Comparison of ENCODE assay signal across 26 cellular contexts in genomic region chr5:147162740-147163139, GRCh38.
"Had no signal": no experiment of that assay in that cellular context is flagged by ENCODE, and none has a peak within 500 bp of the region (broad histone marks: within the 10 kb centered on the region; RNA-seq: fewer than 3 reads in every experiment).

No MANE protein-coding gene starts in this region.

- H3K36me3 Mint-ChIP-seq: activated naive CD4-positive, alpha-beta T cell treated with anti-CD3 and anti-CD28 coated beads, Interleukin-2, amount 50 U/mL, for 24 hours; activated naive CD8-positive, alpha-beta T cell treated with anti-CD3 and anti-CD28 coated beads, Interleukin-2, amount 10 ng/mL, durations not matched to agents 7 days and 5 days had no signal

- H3K9me3 ChIP-seq: ascending aorta, breast epithelium had no signal

- H3K4me1 ChIP-seq: ascending aorta, breast epithelium had no signal

- H3K27me3 ChIP-seq: ascending aorta, breast epithelium had no signal

- H3K4me1 Mint-ChIP-seq: activated CD4-positive, alpha-beta T cell treated with anti-CD3 and anti-CD28 coated beads, Interleukin-2, amount 10 ng/mL, durations not matched to agents 24 days and 14 days; activated naive CD4-positive, alpha-beta T cell treated with anti-CD3 and anti-CD28 coated beads, Interleukin-2, amount 50 U/mL, for 24 hours; activated naive CD8-positive, alpha-beta T cell treated with anti-CD3 and anti-CD28 coated beads, Interleukin-2, amount 10 ng/mL, durations not matched to agents 7 days and 5 days; activated T-helper 17 cell treated with anti-CD3 and anti-CD28 coated beads, Interleukin-2, amount 50 U/mL, for 72 hours had no signal

- H3K4me2 ChIP-seq: PC-9 had no signal

- H3K4me3 Mint-ChIP-seq: activated CD4-positive, alpha-beta T cell treated with anti-CD3 and anti-CD28 coated beads, Interleukin-2, amount 10 ng/mL, durations not matched to agents 24 days and 14 days; activated CD8-positive, alpha-beta T cell treated with anti-CD3 and anti-CD28 coated beads for 36 hours; activated naive CD4-positive, alpha-beta T cell treated with anti-CD3 and anti-CD28 coated beads, Interleukin-2, amount 50 U/mL, for 24 hours; activated naive CD8-positive, alpha-beta T cell treated with anti-CD3 and anti-CD28 coated beads, Interleukin-2, amount 10 ng/mL, durations not matched to agents 7 days and 5 days; activated T-cell treated with anti-CD3 and anti-CD28 coated beads, Interleukin-2, amount 50 U/mL, for 72 hours; activated T-helper 17 cell treated with anti-CD3 and anti-CD28 coated beads, Interleukin-2, amount 50 U/mL, for 72 hours had no signal

- H3K4me3 ChIP-seq: ascending aorta, breast epithelium, PC-9 had no signal

- ATAC-seq: activated CD8-positive, alpha-beta T cell treated with anti-CD3 and anti-CD28 coated beads for 36 hours; activated T-cell treated with anti-CD3 and anti-CD28 coated beads, Interleukin-2, amount 50 U/mL, for 72 hours; activated T-helper 17 cell treated with anti-CD3 and anti-CD28 coated beads, Interleukin-2, amount 50 U/mL, for 72 hours had no signal

- DNase-seq: activated CD4-positive, alpha-beta T cell treated with anti-CD3 and anti-CD28 coated beads, Interleukin-2, amount 10 ng/mL, durations not matched to agents 24 days and 14 days; activated CD4-positive, alpha-beta T cell treated with anti-CD3 and anti-CD28 coated beads, Interleukin-2, amount 50 U/mL, for 4 hours; activated CD8-positive, alpha-beta T cell treated with anti-CD3 and anti-CD28 coated beads for 36 hours; activated effector memory CD4-positive, alpha-beta T cell treated with anti-CD3 and anti-CD28 coated beads, Interleukin-2, amount 50 U/mL, for 16 hours; activated naive CD4-positive, alpha-beta T cell; activated naive CD8-positive, alpha-beta T cell treated with anti-CD3 and anti-CD28 coated beads, Interleukin-2, amount 10 ng/mL, durations not matched to agents 7 days and 5 days; activated T-cell treated with anti-CD3 and anti-CD28 coated beads, Interleukin-2, amount 50 U/mL, for 1 hour; activated T-cell treated with anti-CD3 and anti-CD28 coated beads, Interleukin-2, amount 50 U/mL, for 72 hours; amygdala; Karpas-422; NCI-H1105; NCI-H1417 treated with DMSO at 0.1 percent for 48 hours; NCI-H187 treated with DMSO at 0.1 percent for 48 hours; NCI-H2081; NCI-H510A; NCI-H526; NCI-H748 treated with DMSO at 0.1 percent for 48 hours; PC-9; Right ventricle myocardium superior; SW 1271; T1000; WERI-Rb-1 had no signal

- H3K27ac Mint-ChIP-seq: activated CD4-positive, alpha-beta T cell treated with anti-CD3 and anti-CD28 coated beads, Interleukin-2, amount 10 ng/mL, durations not matched to agents 24 days and 14 days; activated CD8-positive, alpha-beta T cell treated with anti-CD3 and anti-CD28 coated beads for 36 hours; activated naive CD4-positive, alpha-beta T cell treated with anti-CD3 and anti-CD28 coated beads, Interleukin-2, amount 50 U/mL, for 24 hours; activated naive CD8-positive, alpha-beta T cell treated with anti-CD3 and anti-CD28 coated beads, Interleukin-2, amount 10 ng/mL, durations not matched to agents 7 days and 5 days; activated T-cell treated with anti-CD3 and anti-CD28 coated beads, Interleukin-2, amount 50 U/mL, for 72 hours; activated T-helper 17 cell treated with anti-CD3 and anti-CD28 coated beads, Interleukin-2, amount 50 U/mL, for 72 hours had no signal

- H3K9me3 Mint-ChIP-seq: activated CD4-positive, alpha-beta T cell treated with anti-CD3 and anti-CD28 coated beads, Interleukin-2, amount 10 ng/mL, durations not matched to agents 24 days and 14 days; activated naive CD4-positive, alpha-beta T cell treated with anti-CD3 and anti-CD28 coated beads, Interleukin-2, amount 50 U/mL, for 24 hours; activated naive CD8-positive, alpha-beta T cell treated with anti-CD3 and anti-CD28 coated beads, Interleukin-2, amount 10 ng/mL, durations not matched to agents 7 days and 5 days; activated T-cell treated with anti-CD3 and anti-CD28 coated beads, Interleukin-2, amount 50 U/mL, for 72 hours; activated T-helper 17 cell treated with anti-CD3 and anti-CD28 coated beads, Interleukin-2, amount 50 U/mL, for 72 hours had no signal

- H3K36me3 ChIP-seq: ascending aorta, breast epithelium, WERI-Rb-1 had no signal

- H3K27ac ChIP-seq: ascending aorta, breast epithelium, PC-9, WERI-Rb-1 had no signal

- H3K27me3 Mint-ChIP-seq: activated CD4-positive, alpha-beta T cell treated with anti-CD3 and anti-CD28 coated beads, Interleukin-2, amount 10 ng/mL, durations not matched to agents 24 days and 14 days; activated CD8-positive, alpha-beta T cell treated with anti-CD3 and anti-CD28 coated beads for 36 hours; activated naive CD8-positive, alpha-beta T cell treated with anti-CD3 and anti-CD28 coated beads, Interleukin-2, amount 10 ng/mL, durations not matched to agents 7 days and 5 days; activated T-helper 17 cell treated with anti-CD3 and anti-CD28 coated beads, Interleukin-2, amount 50 U/mL, for 72 hours had no signal

- H2AFZ ChIP-seq: PC-9 had no signal
